Comparison of ENCODE assay signal across 10 cellular contexts in the genomic region with DNA sequence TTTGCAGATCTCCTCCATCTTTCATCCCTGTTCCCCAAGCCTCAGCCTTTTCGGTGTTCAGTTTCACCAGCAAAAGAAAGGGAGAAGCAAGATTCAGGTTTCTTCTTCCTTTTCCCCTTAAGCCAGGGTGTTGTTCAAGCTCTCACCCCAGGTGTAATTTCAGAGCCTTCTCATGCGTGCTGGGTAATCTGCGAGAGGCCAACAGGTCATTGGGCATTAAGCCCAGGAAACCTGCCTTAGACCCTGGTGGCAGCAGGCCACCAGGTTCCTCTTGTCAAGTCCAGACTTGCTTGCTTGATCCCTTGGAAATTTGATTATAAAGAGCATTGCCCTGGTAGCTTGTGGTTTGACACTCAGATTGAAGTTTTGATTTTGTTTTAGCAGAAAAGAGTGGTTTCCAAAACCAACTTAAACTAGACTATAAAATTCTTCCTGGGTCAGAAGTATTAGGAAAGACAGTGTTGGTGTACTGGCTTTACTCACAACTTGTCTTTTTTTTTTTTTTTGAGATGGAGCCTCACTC. TPM values are rescaled to one million over a fixed set of nuclear protein-coding genes. Genes with fewer than 3 reads are reported as not detected.
DNase-seq lines count a peak whose midpoint lies in the region; ATAC-seq and TF ChIP-seq lines count a peak whose summit lies in the region.
"Had no signal": no experiment of that assay in that cellular context is flagged by ENCODE, and none has a peak within 500 bp of the region (broad histone marks: within the 10 kb centered on the region; RNA-seq: fewer than 3 reads in every experiment).

No MANE protein-coding gene starts in this region.

- no peaks in the 10 kb centered on the region for H3K27me3 ChIP-seq in body of pancreas
- H3K27me3 ChIP-seq: MG63, right atrium auricular region had no signal

- no peak for TF ChIP-seq POLR2A in body of pancreas (IDR thresholded peaks at IDR 0.05)

- H3K4me1 Mint-ChIP-seq in mesothelial cell of epicardium: peaks cover 2% of the 10 kb centered on the region

- DNase-seq in DMS 273 treated with DMSO at 0.1 percent for 48 hours (lab: John Stamatoyannopoulos, UW): peak; percentile 42
- DNase-seq in HT-29 (ENCODE audit: low spot score): peak; percentile 29
- peak; percentile 66 to 82 (median 74) for DNase-seq in body of pancreas
- no peak for DNase-seq in mesothelial cell of epicardium (ENCODE audit: low spot score in 2 of 2, unreplicated experiment in 2 of 2)
- no peak for DNase-seq in NCI-H1092 (lab: John Stamatoyannopoulos, UW)
- DNase-seq in kidney glomerular epithelial cell (lab: John Stamatoyannopoulos, UW): no peak
- no peak for DNase-seq in stimulated activated CD4-positive, alpha-beta T cell treated with anti-CD3 and anti-CD28 coated beads, Interleukin-4, amount 100 ng/mL, for 4 hours
- DNase-seq: amniotic stem cell had no signal

- no peaks in the 10 kb centered on the region for H3K9me3 Mint-ChIP-seq in mesothelial cell of epicardium

- H3K4me3 ChIP-seq in body of pancreas: no peak overlapping the region
- H3K4me3 ChIP-seq: MG63, right atrium auricular region had no signal

- no peaks in the 10 kb centered on the region for H3K9me3 ChIP-seq in body of pancreas
- H3K9me3 ChIP-seq: MG63, right atrium auricular region had no signal

- WGBS in body of pancreas, 2 donors: 19 to 21% methylated on average over 3 of the region's 3 CpGs

- H3K36me3 ChIP-seq in body of pancreas (replicated peaks in 1 of 2; ENCODE audit: insufficient read depth in 1 of 2, low read depth in 2 of 2): peaks cover 0 to 5% of the 10 kb centered on the region in 2 donors

- H3K4me1 ChIP-seq in body of pancreas: peaks cover 59% of the 10 kb centered on the region

- ATAC-seq in body of pancreas: peak; percentile 84

- peaks cover 19% of the 10 kb centered on the region for H3K36me3 Mint-ChIP-seq in mesothelial cell of epicardium

- TF ChIP-seq CTCF in body of pancreas (IDR thresholded peaks at IDR 0.05): peak in 3 of 7 experiments; percentile 10 to 19 (median 19)
- TF ChIP-seq CTCF in mesothelial cell of epicardium (IDR thresholded peaks at IDR 0.05; ENCODE audit: unreplicated experiment): no peak

- intact Hi-C loops in body of pancreas (cut with DNase I): no loop called here

- H3K27ac ChIP-seq in body of pancreas: peak overlapping the region; percentile 42 to 73 (median 62)

- no peak overlapping the region for H3K4me3 Mint-ChIP-seq in mesothelial cell of epicardium

- H3K27ac Mint-ChIP-seq in mesothelial cell of epicardium: peak overlapping the region; percentile 48

- H3K27me3 Mint-ChIP-seq in mesothelial cell of epicardium (ENCODE audit: low read depth): no peaks in the 10 kb centered on the region

RNA-seq across cellular contexts. Expression of a gene that starts 6.9 kb away (rescaled TPM):
- total RNA-seq in HT-29 (2014; rRNA removed; shearing (Covaris generic)): 145 and 161 TPM in 2 replicates
- 10 to 100 TPM; 77.8 to 90.5 TPM for total RNA-seq in body of pancreas
- 177 to 188 TPM (median 180 TPM) in 3 replicates for total RNA-seq in mesothelial cell of epicardium

RNA-seq across cellular contexts. Expression of a gene that starts 26.4 kb away (rescaled TPM):
- total RNA-seq in HT-29 (2014; rRNA removed; shearing (Covaris generic)): 100 and 105 TPM in 2 replicates
- 10 to 100 TPM; 31.0 to 39.2 TPM for total RNA-seq in body of pancreas
- 164 to 185 TPM (median 170 TPM) in 3 replicates for total RNA-seq in mesothelial cell of epicardium

RNA-seq across cellular contexts. Expression of a gene that starts 35.8 kb away (rescaled TPM):
- total RNA-seq in HT-29 (2014; rRNA removed; shearing (Covaris generic)): 630 and 644 TPM in 2 replicates
- total RNA-seq in body of pancreas (100 to 1,000 TPM in 1 of 2 donors, 10 to 100 TPM in 1; 64.6 to 103 TPM), mesothelial cell of epicardium (154 to 157 TPM (median 156 TPM) in 3 replicates)

RNA-seq across cellular contexts. Expression of a gene that starts 57.4 kb away (rescaled TPM):
- total RNA-seq in HT-29 (2014; rRNA removed; shearing (Covaris generic)): 6.8 and 6.9 TPM in 2 replicates
- total RNA-seq in body of pancreas (10 to 100 TPM in 1 of 2 donors, 1 to 10 TPM in 1; 2.3 to 18.1 TPM), mesothelial cell of epicardium (8.8 to 9.9 TPM (median 9.8 TPM) in 3 replicates)

RNA-seq across cellular contexts. Expression of a gene that starts 57.6 kb away (rescaled TPM):
- 0.71 and 1.5 TPM in 2 replicates for total RNA-seq in HT-29 (2014; rRNA removed; shearing (Covaris generic))
- total RNA-seq in body of pancreas (under 1 TPM; 0.66 to 0.78 TPM), mesothelial cell of epicardium (1.1 to 1.7 TPM (median 1.5 TPM) in 3 replicates)

Comparison
In these comparisons a context has a peak if more than half of its experiments do, and no peak if none do; other contexts are left out.
1. DNase-seq: peak in DMS 273 treated with DMSO at 0.1 percent for 48 hours (single experiment), HT-29 (single experiment) and body of pancreas (4 of 4); none in mesothelial cell of epicardium (0 of 2), NCI-H1092 (single experiment), kidney glomerular epithelial cell (single experiment) and stimulated activated CD4-positive, alpha-beta T cell treated with anti-CD3 and anti-CD28 coated beads, Interleukin-4, amount 100 ng/mL, for 4 hours (0 of 2).